ENCODE assay signal across 1 cellular context in the genomic region with DNA sequence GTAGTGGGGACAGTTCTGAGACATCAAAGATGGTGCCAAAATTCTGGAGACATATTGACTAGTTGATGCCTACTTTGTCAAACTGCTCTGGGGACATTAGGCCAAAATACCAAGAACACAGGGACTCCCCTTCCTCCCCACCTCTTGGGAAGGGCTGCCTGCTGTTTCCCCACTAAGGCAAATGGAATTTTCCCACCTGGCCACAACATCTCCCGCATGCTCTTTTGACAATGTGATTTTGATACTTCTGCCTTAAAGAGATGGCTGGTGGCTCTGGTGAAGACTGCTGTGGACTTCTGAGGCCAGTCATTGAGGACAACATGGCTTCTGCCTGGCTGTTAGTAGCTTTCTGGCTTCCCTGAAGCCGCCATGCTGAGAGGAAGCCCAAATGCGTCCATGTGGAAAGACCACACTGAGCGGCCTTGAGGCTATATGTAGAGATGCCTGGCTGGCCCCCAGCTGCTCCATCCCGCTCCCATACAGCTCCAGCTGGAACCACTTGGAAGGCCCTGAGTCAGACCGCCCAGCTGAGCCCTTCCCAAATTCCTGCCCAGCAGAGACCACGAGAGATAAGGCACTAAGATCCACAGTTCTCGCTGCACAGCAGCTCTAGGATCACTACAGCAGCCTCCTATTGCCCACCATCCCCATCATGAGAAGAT.
TF ChIP-seq lines count a peak whose summit lies in the region.

No MANE protein-coding gene starts in this region.

TF ChIP-seq in HepG2, 621 proteins besides CTCF, POLR2A, EP300 and RAD21 (continued from another document):
- no peak for TF ChIP-seq ZNF142 (CRISPR knock-in tag; IDR thresholded peaks at IDR 0.05)
TF ChIP-seq in HepG2: peak in this region for 1.
